ENCODE assay signal across 21 cellular contexts in the genomic region with DNA sequence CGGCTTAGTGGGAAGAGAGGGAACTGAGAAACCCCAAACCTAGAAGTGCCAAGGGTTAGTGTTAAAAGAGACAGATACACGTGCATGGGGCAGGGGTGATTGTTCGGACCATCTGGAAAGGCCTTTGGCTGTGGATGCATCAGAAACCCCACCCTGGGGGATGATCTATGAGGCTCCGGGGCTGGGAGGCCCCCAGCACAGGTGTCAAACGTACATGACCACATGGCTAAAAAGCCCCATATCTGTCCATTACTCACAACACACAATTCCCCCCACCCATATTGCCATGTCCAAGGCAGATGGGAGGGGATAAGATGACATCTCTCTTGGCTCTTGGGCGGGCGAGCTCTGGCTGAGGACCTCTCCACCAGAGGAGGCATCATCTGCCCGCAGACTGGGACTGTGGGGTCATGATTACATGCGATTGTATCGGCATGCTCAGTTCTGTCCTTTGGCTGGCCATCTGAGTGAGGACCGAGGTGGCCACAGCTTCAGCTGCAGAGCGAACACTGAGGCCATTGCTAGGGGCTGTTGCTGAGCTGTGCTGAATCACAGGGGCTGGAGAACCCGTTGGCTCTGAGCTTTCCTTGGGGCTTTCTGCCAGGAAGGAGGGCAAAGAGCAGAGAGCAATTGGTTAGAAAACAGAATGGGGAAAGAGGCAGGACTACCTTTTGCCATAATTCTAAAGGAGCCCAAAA. TPM values are rescaled to one million over a fixed set of nuclear protein-coding genes. Genes with fewer than 3 reads are reported as not detected.
DNase-seq lines count a peak whose midpoint lies in the region; ATAC-seq, FAIRE-seq and TF ChIP-seq lines count a peak whose summit lies in the region.
"Had no signal": no experiment of that assay in that cellular context is flagged by ENCODE, and none has a peak within 500 bp of the region (broad histone marks: within the 10 kb centered on the region; RNA-seq: fewer than 3 reads in every experiment).

No MANE protein-coding gene starts in this region.

- no peaks in the 10 kb centered on the region for H3K27me3 Mint-ChIP-seq in activated T-cell treated with anti-CD3 and anti-CD28 coated beads, Interleukin-2, amount 50 U/mL, for 24 hours

- TF ChIP-seq RAD21 in HepG2 (CRISPR knock-in tag; IDR thresholded peaks at IDR 0.05) = no peak

- in situ Hi-C loops in HepG2 (cut with HindIII; ENCODE audit: extremely low pct_ligation_motif_present, low pct_unique_long_range_greater_than_20kb) = no loop called here

- no peak for TF ChIP-seq POLR2A in HepG2 (IDR thresholded peaks at IDR 0.05; ENCODE audit: insufficient read depth in 1 of 2, low read depth in 2 of 2, low read length in 2 of 2)

- TF ChIP-seq CTCF in HepG2 (CRISPR knock-in tag; IDR thresholded peaks at IDR 0.05) = no peak

- BruUV-seq in HepG2 (replicated peaks; lab: Mats Ljungman, UMichigan) = no TSS peak

- ATAC-seq in HepG2 (no peak), GM19328 (IDR thresholded peaks at IDR 0.05; ENCODE audit: unreplicated experiment) (no peak), GM21526 (IDR thresholded peaks at IDR 0.05; ENCODE audit: low FRiP score, unreplicated experiment) (no peak), GM21529 (IDR thresholded peaks at IDR 0.05; ENCODE audit: unreplicated experiment) (no peak)
- ATAC-seq in stimulated activated effector memory CD8-positive, alpha-beta T cell treated with anti-CD3 and anti-CD28 coated beads, Interleukin-12 subunit alpha, Interleukin-12 subunit beta, amount 100 ng/mL, for 72 hours = no peak
- ATAC-seq: K562 had no signal

- WGBS in HepG2 (ENCODE audit: low lambda C conversion rate) = 93% methylated on average over 13 of the region's 13 CpGs

- intact Hi-C loops in HepG2 (cut with micrococcal nuclease; ENCODE audit: unreplicated experiment) = no loop called here

- H3K36me3 Mint-ChIP-seq in activated T-cell treated with anti-CD3 and anti-CD28 coated beads, Interleukin-2, amount 50 U/mL, for 24 hours (ENCODE audit: low read depth) = peaks cover 70% of the 10 kb centered on the region
- peaks cover 86% of the 10 kb centered on the region for H3K36me3 Mint-ChIP-seq in stimulated activated effector memory CD8-positive, alpha-beta T cell treated with anti-CD3 and anti-CD28 coated beads, Interleukin-12 subunit alpha, Interleukin-12 subunit beta, amount 100 ng/mL, for 72 hours

- no peak for DNase-seq in activated T-cell treated with anti-CD3 and anti-CD28 coated beads, Interleukin-2, amount 50 U/mL, for 24 hours
- no peak for DNase-seq in activated T-cell treated with anti-CD3 and anti-CD28 coated beads, Interleukin-2, amount 50 U/mL, for 48 hours
- peak; percentile 13 to 85 for DNase-seq in NCI-H524 (lab: John Stamatoyannopoulos, UW)
- no peak for DNase-seq in HepG2 (ENCODE audit: low spot score)
- no peak for DNase-seq in stimulated activated effector memory CD8-positive, alpha-beta T cell treated with anti-CD3 and anti-CD28 coated beads, Interleukin-12 subunit alpha, Interleukin-12 subunit beta, amount 100 ng/mL, for 72 hours (ENCODE audit: low spot score in 2 of 2)
- DNase-seq: AML-193, Caco-2, GOT3, NCI-H1105 treated with DMSO at 0.1 percent for 48 hours, NCI-H187, NCI-H2107, NCI-H510A, SHP77 treated with DMSO at 0.1 percent for 48 hours had no signal

- H3K4me3 Mint-ChIP-seq in activated T-cell treated with anti-CD3 and anti-CD28 coated beads, Interleukin-2, amount 50 U/mL, for 24 hours = no peak overlapping the region
- H3K4me3 Mint-ChIP-seq in stimulated activated effector memory CD8-positive, alpha-beta T cell treated with anti-CD3 and anti-CD28 coated beads, Interleukin-12 subunit alpha, Interleukin-12 subunit beta, amount 100 ng/mL, for 72 hours = no peak overlapping the region

- peaks cover 1% of the 10 kb centered on the region for H3K4me1 Mint-ChIP-seq in activated T-cell treated with anti-CD3 and anti-CD28 coated beads, Interleukin-2, amount 50 U/mL, for 24 hours (ENCODE audit: low read depth)
- H3K4me1 Mint-ChIP-seq in stimulated activated effector memory CD8-positive, alpha-beta T cell treated with anti-CD3 and anti-CD28 coated beads, Interleukin-12 subunit alpha, Interleukin-12 subunit beta, amount 100 ng/mL, for 72 hours = no peaks in the 10 kb centered on the region

- no peaks in the 10 kb centered on the region for H3K9me3 ChIP-seq in HepG2 (ENCODE audit: low read length)
- H3K9me3 ChIP-seq: Caco-2 had no signal

- no peak for FAIRE-seq in HepG2 (lab: Jason Lieb, UNC)
- FAIRE-seq: G401.6, K562 had no signal

- no peak overlapping the region for H3K4me2 ChIP-seq in HepG2 (ENCODE audit: low read depth, low read length)

- H3K79me2 ChIP-seq in HepG2 (ENCODE audit: insufficient read depth, low read length) = no peaks in the 10 kb centered on the region

- TF ChIP-seq EP300 in HepG2 (IDR thresholded peaks at IDR 0.05; ENCODE audit: low read depth in 2 of 2, low read length in 2 of 2) (no peak), HepG2 (CRISPR knock-in tag; IDR thresholded peaks at IDR 0.05; ENCODE audit: borderline replicate concordance) (no peak)

- H3K27me3 ChIP-seq in HepG2 (ENCODE audit: control insufficient read depth in 1 of 2, insufficient read depth in 2 of 2, low read length in 2 of 2) = no peaks in the 10 kb centered on the region

- H3K9ac ChIP-seq in HepG2 (ENCODE audit: insufficient read depth, low read depth, low read length) = no peak overlapping the region

- no peak overlapping the region for H3K27ac ChIP-seq in HepG2 (ENCODE audit: extremely low read length, insufficient read depth, low read length)
- H3K27ac ChIP-seq: 22Rv1, C4-2B had no signal

- no peaks in the 10 kb centered on the region for H3K4me1 ChIP-seq in HepG2 (ENCODE audit: insufficient read depth, low read length)
- H3K4me1 ChIP-seq: Caco-2 had no signal

- H4K20me1 ChIP-seq in HepG2 (ENCODE audit: insufficient read depth, low read length) = no peaks in the 10 kb centered on the region

- H3K36me3 ChIP-seq in HepG2 (replicated peaks in 1 of 2; ENCODE audit: control insufficient read depth in 1 of 2, insufficient read depth in 2 of 2, low read length in 2 of 2) = peaks cover 20 to 75% of the 10 kb centered on the region in 2 experiments

- H3K9me3 Mint-ChIP-seq in activated T-cell treated with anti-CD3 and anti-CD28 coated beads, Interleukin-2, amount 50 U/mL, for 24 hours = no peaks in the 10 kb centered on the region
- no peaks in the 10 kb centered on the region for H3K9me3 Mint-ChIP-seq in stimulated activated effector memory CD8-positive, alpha-beta T cell treated with anti-CD3 and anti-CD28 coated beads, Interleukin-12 subunit alpha, Interleukin-12 subunit beta, amount 100 ng/mL, for 72 hours

- no peak overlapping the region for H2AFZ ChIP-seq in HepG2 (ENCODE audit: low read length)

- no peak overlapping the region for H3K4me3 ChIP-seq in HepG2 (replicated peaks in 1 of 3; ENCODE audit: insufficient read depth in 1 of 3, low read depth in 2 of 3, low read length in 3 of 3)
- H3K4me3 ChIP-seq: K562 had no signal

- H3K27ac Mint-ChIP-seq in activated T-cell treated with anti-CD3 and anti-CD28 coated beads, Interleukin-2, amount 50 U/mL, for 24 hours = peak overlapping the region; percentile 58
- H3K27ac Mint-ChIP-seq in stimulated activated effector memory CD8-positive, alpha-beta T cell treated with anti-CD3 and anti-CD28 coated beads, Interleukin-12 subunit alpha, Interleukin-12 subunit beta, amount 100 ng/mL, for 72 hours = peak overlapping the region; percentile 32

- CTCF ChIA-PET in HepG2 (lab: Yijun Ruan, JAX; ENCODE audit: low intra/inter-chr PET ratio, low total read pairs) = no interaction called here

- POLR2A ChIA-PET in HepG2 (lab: Yijun Ruan, JAX) = interaction anchor here (1.9 kb wide), 1 partner anchor 16 kb away, joined by 6 read pairs; a partner anchor contains a TSS

RNA-seq across cellular contexts. Expression of a gene that starts 9.6 kb away (rescaled TPM):
- 0.51 TPM in 1 of 2 replicates, not detected in the other for total RNA-seq in HepG2 (2016; rRNA removed; fragmentation: Illumina TruSeq; extraction: Trizol)
- not detected in 2 replicates for total RNA-seq in HepG2 (2016; cell fraction: cytosol; rRNA removed; fragmentation: Illumina TruSeq; extraction: Trizol; ENCODE audit: low read depth)
- 0.56 TPM in 1 of 2 replicates, not detected in the other for total RNA-seq in HepG2 (2016; cell fraction: insoluble cytoplasmic fraction; rRNA removed; fragmentation: Illumina TruSeq; extraction: Trizol)
- not detected in 2 replicates for total RNA-seq in HepG2 (2016; cell fraction: membrane; rRNA removed; fragmentation: Illumina TruSeq; extraction: Trizol)
- not detected in 2 replicates for total RNA-seq in HepG2 (2016; cell fraction: nucleus; rRNA removed; fragmentation: Illumina TruSeq; extraction: Trizol)
- not detected in 2 replicates for polyA plus RNA-seq in HepG2 (2011; rRNA removed)
- not detected in 2 replicates for polyA plus RNA-seq in HepG2 (2011; cell fraction: cytosol; rRNA removed)
- polyA plus RNA-seq in HepG2 (2011; cell fraction: nucleus; rRNA removed) = 0.48 TPM in 1 of 2 replicates, not detected in the other
- 0.41 TPM in 1 of 2 replicates, not detected in the other for polyA plus RNA-seq in HepG2 (2012)
- polyA plus RNA-seq in HepG2 (2016; cell fraction: cytosol; fragmentation: Illumina TruSeq; extraction: Trizol; ENCODE audit: low read depth) = 0.25 TPM in 1 of 2 replicates, not detected in the other
- not detected in 2 replicates for polyA plus RNA-seq in HepG2 (2016; cell fraction: insoluble cytoplasmic fraction; fragmentation: Illumina TruSeq; extraction: Trizol; ENCODE audit: low read depth)
- polyA plus RNA-seq in HepG2 (2016; cell fraction: membrane; fragmentation: Illumina TruSeq; extraction: Trizol; ENCODE audit: low read depth) = not detected in 2 replicates
- polyA plus RNA-seq in HepG2 (2016; cell fraction: nucleus; fragmentation: Illumina TruSeq; extraction: Trizol; ENCODE audit: insufficient read depth, low read depth) = 1.2 TPM in 1 of 2 replicates, not detected in the other
- not detected in 2 replicates for polyA minus RNA-seq in HepG2 (2011; rRNA and poly(A)+ RNA removed; ENCODE audit: low replicate concordance)
- not detected in 2 replicates for polyA minus RNA-seq in HepG2 (2011; cell fraction: cytosol; rRNA and poly(A)+ RNA removed)
- polyA minus RNA-seq in HepG2 (2011; cell fraction: nucleus; rRNA and poly(A)+ RNA removed) = not detected in 2 replicates
- total RNA-seq: K562, RPMI7951 had no signal

RNA-seq across cellular contexts. Expression of a gene that starts 15.8 kb away (rescaled TPM):
- 39.5 and 55.5 TPM in 2 replicates for total RNA-seq in HepG2 (2016; rRNA removed; fragmentation: Illumina TruSeq; extraction: Trizol)
- total RNA-seq in HepG2 (2016; cell fraction: cytosol; rRNA removed; fragmentation: Illumina TruSeq; extraction: Trizol; ENCODE audit: low read depth) = 73.3 and 74.5 TPM in 2 replicates
- 37.9 and 54.0 TPM in 2 replicates for total RNA-seq in HepG2 (2016; cell fraction: insoluble cytoplasmic fraction; rRNA removed; fragmentation: Illumina TruSeq; extraction: Trizol)
- total RNA-seq in HepG2 (2016; cell fraction: membrane; rRNA removed; fragmentation: Illumina TruSeq; extraction: Trizol) = 79.2 and 87.3 TPM in 2 replicates
- total RNA-seq in HepG2 (2016; cell fraction: nucleus; rRNA removed; fragmentation: Illumina TruSeq; extraction: Trizol) = 45.3 and 52.6 TPM in 2 replicates
- 47.0 and 49.2 TPM in 2 replicates for polyA plus RNA-seq in HepG2 (2011; rRNA removed)
- 34.4 and 52.5 TPM in 2 replicates for polyA plus RNA-seq in HepG2 (2011; cell fraction: cytosol; rRNA removed)
- 186 and 198 TPM in 2 replicates for polyA plus RNA-seq in HepG2 (2011; cell fraction: nucleus; rRNA removed)
- polyA plus RNA-seq in HepG2 (2012) = 22.1 and 25.4 TPM in 2 replicates
- polyA plus RNA-seq in HepG2 (2016; cell fraction: cytosol; fragmentation: Illumina TruSeq; extraction: Trizol; ENCODE audit: low read depth) = 64.6 and 72.6 TPM in 2 replicates
- polyA plus RNA-seq in HepG2 (2016; cell fraction: insoluble cytoplasmic fraction; fragmentation: Illumina TruSeq; extraction: Trizol; ENCODE audit: low read depth) = 32.5 and 37.2 TPM in 2 replicates
- 60.8 and 63.3 TPM in 2 replicates for polyA plus RNA-seq in HepG2 (2016; cell fraction: membrane; fragmentation: Illumina TruSeq; extraction: Trizol; ENCODE audit: low read depth)
- polyA plus RNA-seq in HepG2 (2016; cell fraction: nucleus; fragmentation: Illumina TruSeq; extraction: Trizol; ENCODE audit: insufficient read depth, low read depth) = 85.1 and 85.5 TPM in 2 replicates
- polyA minus RNA-seq in HepG2 (2011; rRNA and poly(A)+ RNA removed; ENCODE audit: low replicate concordance) = 46.1 and 74.4 TPM in 2 replicates
- 11.2 and 16.6 TPM in 2 replicates for polyA minus RNA-seq in HepG2 (2011; cell fraction: cytosol; rRNA and poly(A)+ RNA removed)
- 46.1 and 50.8 TPM in 2 replicates for polyA minus RNA-seq in HepG2 (2011; cell fraction: nucleus; rRNA and poly(A)+ RNA removed)

RNA-seq across cellular contexts. Expression of a gene that starts 17.6 kb away (rescaled TPM):
- 0.13 and 0.20 TPM in 2 replicates for total RNA-seq in HepG2 (2016; rRNA removed; fragmentation: Illumina TruSeq; extraction: Trizol)
- under 0.01 and 0.10 TPM in 2 replicates for total RNA-seq in HepG2 (2016; cell fraction: cytosol; rRNA removed; fragmentation: Illumina TruSeq; extraction: Trizol; ENCODE audit: low read depth)
- total RNA-seq in HepG2 (2016; cell fraction: insoluble cytoplasmic fraction; rRNA removed; fragmentation: Illumina TruSeq; extraction: Trizol) = 0.25 and 0.28 TPM in 2 replicates
- total RNA-seq in HepG2 (2016; cell fraction: membrane; rRNA removed; fragmentation: Illumina TruSeq; extraction: Trizol) = 0.03 and 0.25 TPM in 2 replicates
- total RNA-seq in HepG2 (2016; cell fraction: nucleus; rRNA removed; fragmentation: Illumina TruSeq; extraction: Trizol) = 0.16 and 0.28 TPM in 2 replicates
- polyA plus RNA-seq in HepG2 (2011; rRNA removed) = 1.1 and 1.3 TPM in 2 replicates
- polyA plus RNA-seq in HepG2 (2011; cell fraction: cytosol; rRNA removed) = 0.23 and 0.60 TPM in 2 replicates
- 5.5 and 6.6 TPM in 2 replicates for polyA plus RNA-seq in HepG2 (2011; cell fraction: nucleus; rRNA removed)
- 1.9 and 2.3 TPM in 2 replicates for polyA plus RNA-seq in HepG2 (2012)
- 0.02 TPM in 1 of 2 replicates, not detected in the other for polyA plus RNA-seq in HepG2 (2016; cell fraction: cytosol; fragmentation: Illumina TruSeq; extraction: Trizol; ENCODE audit: low read depth)
- 0.05 and 0.10 TPM in 2 replicates for polyA plus RNA-seq in HepG2 (2016; cell fraction: insoluble cytoplasmic fraction; fragmentation: Illumina TruSeq; extraction: Trizol; ENCODE audit: low read depth)
- polyA plus RNA-seq in HepG2 (2016; cell fraction: membrane; fragmentation: Illumina TruSeq; extraction: Trizol; ENCODE audit: low read depth) = not detected in 2 replicates
- 0.34 and 1.5 TPM in 2 replicates for polyA plus RNA-seq in HepG2 (2016; cell fraction: nucleus; fragmentation: Illumina TruSeq; extraction: Trizol; ENCODE audit: insufficient read depth, low read depth)
- 1.4 and 3.4 TPM in 2 replicates for polyA minus RNA-seq in HepG2 (2011; rRNA and poly(A)+ RNA removed; ENCODE audit: low replicate concordance)
- 0.26 and 0.49 TPM in 2 replicates for polyA minus RNA-seq in HepG2 (2011; cell fraction: cytosol; rRNA and poly(A)+ RNA removed)
- 1.3 and 1.6 TPM in 2 replicates for polyA minus RNA-seq in HepG2 (2011; cell fraction: nucleus; rRNA and poly(A)+ RNA removed)

Comparison
In these comparisons a context has a peak if more than half of its experiments do, and no peak if none do; other contexts are left out.
1. DNase-seq: peak in NCI-H524 (2 of 2); none in activated T-cell treated with anti-CD3 and anti-CD28 coated beads, Interleukin-2, amount 50 U/mL, for 24 hours (single experiment), activated T-cell treated with anti-CD3 and anti-CD28 coated beads, Interleukin-2, amount 50 U/mL, for 48 hours (0 of 2), HepG2 (single experiment) and stimulated activated effector memory CD8-positive, alpha-beta T cell treated with anti-CD3 and anti-CD28 coated beads, Interleukin-12 subunit alpha, Interleukin-12 subunit beta, amount 100 ng/mL, for 72 hours (0 of 2).